Comparison of ENCODE assay signal across 2 cellular contexts in genomic region chr17:1785925-1786324, GRCh38.
TF ChIP-seq lines count a peak whose summit lies in the region.

No MANE protein-coding gene starts in this region.

TF ChIP-seq in liver, 16 proteins besides CTCF, POLR2A, EP300 and RAD21:
- TF ChIP-seq SP1 (IDR thresholded peaks at IDR 0.05) (peak; percentile 21), FOXA2 (IDR thresholded peaks at IDR 0.05) (no peak), NR2F2 (IDR thresholded peaks at IDR 0.05) (peak; percentile 29), HNF4A (conservative IDR thresholded peaks at IDR 0.05) (no peak), TAF1 (conservative IDR thresholded peaks at IDR 0.05) (no peak), MAX (IDR thresholded peaks at IDR 0.05) (no peak), HNF4G (IDR thresholded peaks at IDR 0.05) (no peak), FOXA1 (IDR thresholded peaks at IDR 0.05) (no peak), RXRA (IDR thresholded peaks at IDR 0.05) (peak in 1 of 2 donors; percentile 42), GABPA (IDR thresholded peaks at IDR 0.05 in 1 of 2, conservative IDR thresholded peaks at IDR 0.05 in 1 of 2) (no peak), ZBTB33 (IDR thresholded peaks at IDR 0.05) (no peak), REST (IDR thresholded peaks at IDR 0.05) (no peak), JUND (IDR thresholded peaks at IDR 0.05) (no peak), EGR1 (IDR thresholded peaks at IDR 0.05; ENCODE audit: low read depth in 2 of 2) (no peak), ATF3 (IDR thresholded peaks at IDR 0.05) (no peak), YY1 (IDR thresholded peaks at IDR 0.05) (peak; percentile 18)

TF ChIP-seq in HepG2, 621 proteins besides CTCF, POLR2A, EP300 and RAD21:
- TF ChIP-seq KDM5A (IDR thresholded peaks at IDR 0.05; ENCODE audit: borderline replicate concordance, low read length) (no peak), SUZ12 (IDR thresholded peaks at IDR 0.05; ENCODE audit: low read depth, low read length) (no peak), KLF13 (CRISPR knock-in tag; IDR thresholded peaks at IDR 0.05) (no peak), WIZ (CRISPR knock-in tag; IDR thresholded peaks at IDR 0.05) (no peak), DNMT1 (CRISPR knock-in tag; IDR thresholded peaks at IDR 0.05) (no peak), ZBTB20 (CRISPR knock-in tag; IDR thresholded peaks at IDR 0.05; ENCODE audit: borderline replicate concordance, low read depth) (no peak), PRMT3 (CRISPR knock-in tag; IDR thresholded peaks at IDR 0.05; ENCODE audit: borderline replicate concordance, low read depth) (no peak)
